ENCODE assay signal across 36 cellular contexts in the genomic region with DNA sequence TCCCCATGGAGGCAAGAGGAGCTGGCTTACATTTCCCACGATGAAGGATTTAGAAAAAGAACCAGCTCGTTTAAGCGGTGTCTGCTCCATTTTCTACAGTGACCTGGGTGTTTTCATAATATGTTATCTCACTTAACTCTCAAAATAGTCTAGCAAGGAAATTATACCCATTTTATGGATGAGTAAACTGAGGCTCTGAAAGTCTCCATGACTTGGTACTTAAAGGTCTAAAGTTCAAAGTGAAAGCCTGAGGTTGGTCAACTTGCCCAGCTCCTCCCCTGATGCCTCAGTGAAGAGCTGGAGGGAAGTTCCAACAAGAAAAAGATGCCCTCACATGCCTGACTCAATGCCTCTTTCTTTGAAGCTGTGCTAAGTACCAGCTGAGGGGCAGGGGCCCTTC.
"Had no signal": no experiment of that assay in that cellular context is flagged by ENCODE, and none has a peak within 500 bp of the region (broad histone marks: within the 10 kb centered on the region; RNA-seq: fewer than 3 reads in every experiment).

No MANE protein-coding gene starts in this region.

- H3K9me3 ChIP-seq: adrenal gland, ascending aorta, body of pancreas, breast epithelium had no signal

- H3K27me3 ChIP-seq: adrenal gland, ascending aorta, body of pancreas, brain microvascular endothelial cell, breast epithelium, cardiac muscle cell had no signal

- H3K9me3 Mint-ChIP-seq: activated naive CD4-positive, alpha-beta T cell treated with anti-CD3 and anti-CD28 coated beads for 36 hours; activated naive CD4-positive, alpha-beta T cell treated with anti-CD3 and anti-CD28 coated beads, Interleukin-2, amount 50 U/mL, for 24 hours; activated naive CD8-positive, alpha-beta T cell treated with anti-CD3 and anti-CD28 coated beads for 36 hours had no signal

- H3K4me3 ChIP-seq: adrenal gland, ascending aorta, body of pancreas, breast epithelium, cardiac muscle cell had no signal

- DNase-seq: activated effector memory CD4-positive, alpha-beta T cell treated with anti-CD3 and anti-CD28 coated beads, Interleukin-2, amount 50 U/mL, for 16 hours; activated effector memory CD4-positive, alpha-beta T cell treated with Interleukin-2 at 50 U/mL for 16 hours; activated gamma-delta T cell; activated gamma-delta T cell treated with Interleukin-2 at 50 U/mL for 16 hours; activated naive CD4-positive, alpha-beta T cell; activated naive CD4-positive, alpha-beta T cell treated with anti-CD3 and anti-CD28 coated beads for 36 hours; activated naive CD4-positive, alpha-beta T cell treated with anti-CD3 and anti-CD28 coated beads, Interleukin-2, amount 10 ng/mL, durations not matched to agents 7 days and 5 days; activated naive CD4-positive, alpha-beta T cell treated with anti-CD3 and anti-CD28 coated beads, Interleukin-2, amount 50 U/mL, for 16 hours; activated naive CD4-positive, alpha-beta T cell treated with Interleukin-2 at 50 U/mL for 16 hours; activated naive CD8-positive, alpha-beta T cell treated with anti-CD3 and anti-CD28 coated beads for 36 hours; activated naive CD8-positive, alpha-beta T cell treated with anti-CD3 and anti-CD28 coated beads, Interleukin-2, amount 10 ng/mL, durations not matched to agents 7 days and 5 days; activated naive CD8-positive, alpha-beta T cell treated with anti-CD3 and anti-CD28 coated beads, Interleukin-2, amount 50 U/mL, for 24 hours; activated T-cell treated with anti-CD3 and anti-CD28 coated beads, Interleukin-2, amount 50 U/mL, for 24 hours; activated T-cell treated with anti-CD3 and anti-CD28 coated beads, Interleukin-2, amount 50 U/mL, for 4 hours; activated T-cell treated with anti-CD3 and anti-CD28 coated beads, Interleukin-2, amount 50 U/mL, for 48 hours; activated T-cell treated with anti-CD3 and anti-CD28 coated beads, Interleukin-2, amount 50 U/mL, for 72 hours; adrenal gland; amniotic stem cell; aorta; body of pancreas; brain microvascular endothelial cell; central memory CD4-positive, alpha-beta T cell; cerebellar nuclear complex had no signal

- FAIRE-seq: astrocyte, bronchial epithelial cell had no signal

- H3K4me3 Mint-ChIP-seq: activated naive CD4-positive, alpha-beta T cell treated with anti-CD3 and anti-CD28 coated beads for 36 hours; activated naive CD4-positive, alpha-beta T cell treated with anti-CD3 and anti-CD28 coated beads, Interleukin-2, amount 10 ng/mL, durations not matched to agents 7 days and 5 days; activated naive CD4-positive, alpha-beta T cell treated with anti-CD3 and anti-CD28 coated beads, Interleukin-2, amount 50 U/mL, for 24 hours; activated naive CD8-positive, alpha-beta T cell; activated naive CD8-positive, alpha-beta T cell treated with anti-CD3 and anti-CD28 coated beads for 36 hours; activated naive CD8-positive, alpha-beta T cell treated with anti-CD3 and anti-CD28 coated beads, Interleukin-2, amount 10 ng/mL, durations not matched to agents 7 days and 5 days; activated naive CD8-positive, alpha-beta T cell treated with anti-CD3 and anti-CD28 coated beads, Interleukin-2, amount 50 U/mL, for 24 hours; activated T-cell treated with anti-CD3 and anti-CD28 coated beads, Interleukin-2, amount 50 U/mL, for 24 hours; activated T-cell treated with anti-CD3 and anti-CD28 coated beads, Interleukin-2, amount 50 U/mL, for 4 hours; activated T-cell treated with anti-CD3 and anti-CD28 coated beads, Interleukin-2, amount 50 U/mL, for 72 hours; activated T-helper 1 cell treated with anti-CD3 and anti-CD28 coated beads, Interleukin-12 subunit alpha, Interleukin-12 subunit beta, Interleukin-2, Interleukin-4 antibody, amounts not matched to agents 30 ng/mL and 10 ng/mL and 1 ng/mL, durations not matched to agents 14 hours and 24 hours and 36 hours; activated T-helper 17 cell treated with anti-CD3 and anti-CD28 coated beads, Interleukin-2, amount 50 U/mL, for 72 hours; brain; central memory CD8-positive, alpha-beta T cell had no signal

- H3K36me3 Mint-ChIP-seq: activated naive CD4-positive, alpha-beta T cell treated with anti-CD3 and anti-CD28 coated beads, Interleukin-2, amount 10 ng/mL, durations not matched to agents 7 days and 5 days; activated naive CD4-positive, alpha-beta T cell treated with anti-CD3 and anti-CD28 coated beads, Interleukin-2, amount 50 U/mL, for 24 hours; activated naive CD4-positive, alpha-beta T cell treated with anti-CD3 and anti-CD28 coated beads, Interleukin-2, amount 50 U/mL, for 72 hours; activated naive CD8-positive, alpha-beta T cell; activated naive CD8-positive, alpha-beta T cell treated with anti-CD3 and anti-CD28 coated beads for 36 hours; activated naive CD8-positive, alpha-beta T cell treated with anti-CD3 and anti-CD28 coated beads, Interleukin-2, amount 10 ng/mL, durations not matched to agents 7 days and 5 days; brain had no signal

- H3K36me3 ChIP-seq: adrenal gland, ascending aorta, brain microvascular endothelial cell, breast epithelium, cardiac muscle cell had no signal

- H3K27ac Mint-ChIP-seq: activated naive CD4-positive, alpha-beta T cell treated with anti-CD3 and anti-CD28 coated beads for 36 hours; activated naive CD4-positive, alpha-beta T cell treated with anti-CD3 and anti-CD28 coated beads, Interleukin-2, amount 10 ng/mL, durations not matched to agents 7 days and 5 days; activated naive CD4-positive, alpha-beta T cell treated with anti-CD3 and anti-CD28 coated beads, Interleukin-2, amount 50 U/mL, for 24 hours; activated naive CD4-positive, alpha-beta T cell treated with anti-CD3 and anti-CD28 coated beads, Interleukin-2, amount 50 U/mL, for 72 hours; activated naive CD8-positive, alpha-beta T cell; activated naive CD8-positive, alpha-beta T cell treated with anti-CD3 and anti-CD28 coated beads for 36 hours; activated naive CD8-positive, alpha-beta T cell treated with anti-CD3 and anti-CD28 coated beads, Interleukin-2, amount 10 ng/mL, durations not matched to agents 7 days and 5 days; activated naive CD8-positive, alpha-beta T cell treated with anti-CD3 and anti-CD28 coated beads, Interleukin-2, amount 50 U/mL, for 24 hours; activated T-cell treated with anti-CD3 and anti-CD28 coated beads, Interleukin-2, amount 50 U/mL, for 24 hours; activated T-cell treated with anti-CD3 and anti-CD28 coated beads, Interleukin-2, amount 50 U/mL, for 72 hours; activated T-helper 1 cell treated with anti-CD3 and anti-CD28 coated beads, Interleukin-12 subunit alpha, Interleukin-12 subunit beta, Interleukin-2, Interleukin-4 antibody, amounts not matched to agents 30 ng/mL and 10 ng/mL and 1 ng/mL, durations not matched to agents 14 hours and 24 hours and 36 hours; activated T-helper 17 cell treated with anti-CD3 and anti-CD28 coated beads, Interleukin-2, amount 50 U/mL, for 72 hours; activated T-helper 2 cell treated with anti-CD3 and anti-CD28 coated beads, Interferon-gamma antibody, Interleukin-2, Interleukin-4, amounts not matched to agents 10 μg/mL and 5 μg/mL and 100 μg/mL, durations not matched to agents 14 hours and 24 hours and 36 hours; brain had no signal

- H3K27me3 Mint-ChIP-seq: activated naive CD4-positive, alpha-beta T cell treated with anti-CD3 and anti-CD28 coated beads, Interleukin-2, amount 10 ng/mL, durations not matched to agents 7 days and 5 days; activated naive CD4-positive, alpha-beta T cell treated with anti-CD3 and anti-CD28 coated beads, Interleukin-2, amount 50 U/mL, for 24 hours; activated naive CD8-positive, alpha-beta T cell; activated naive CD8-positive, alpha-beta T cell treated with anti-CD3 and anti-CD28 coated beads for 36 hours; activated naive CD8-positive, alpha-beta T cell treated with anti-CD3 and anti-CD28 coated beads, Interleukin-2, amount 10 ng/mL, durations not matched to agents 7 days and 5 days; activated T-cell treated with anti-CD3 and anti-CD28 coated beads, Interleukin-2, amount 50 U/mL, for 24 hours; activated T-helper 17 cell treated with anti-CD3 and anti-CD28 coated beads, Interleukin-2, amount 50 U/mL, for 72 hours; central memory CD8-positive, alpha-beta T cell had no signal

- H3K4me1 ChIP-seq: adrenal gland, ascending aorta, body of pancreas, breast epithelium had no signal

- H3K27ac ChIP-seq: adrenal gland, ascending aorta, body of pancreas, brain microvascular endothelial cell, breast epithelium, cardiac muscle cell had no signal

- H3K4me1 Mint-ChIP-seq: activated naive CD4-positive, alpha-beta T cell treated with anti-CD3 and anti-CD28 coated beads, Interleukin-2, amount 10 ng/mL, durations not matched to agents 7 days and 5 days; activated naive CD4-positive, alpha-beta T cell treated with anti-CD3 and anti-CD28 coated beads, Interleukin-2, amount 50 U/mL, for 24 hours; activated naive CD8-positive, alpha-beta T cell treated with anti-CD3 and anti-CD28 coated beads for 36 hours; activated naive CD8-positive, alpha-beta T cell treated with anti-CD3 and anti-CD28 coated beads, Interleukin-2, amount 10 ng/mL, durations not matched to agents 7 days and 5 days; activated naive CD8-positive, alpha-beta T cell treated with anti-CD3 and anti-CD28 coated beads, Interleukin-2, amount 50 U/mL, for 24 hours; activated T-helper 17 cell treated with anti-CD3 and anti-CD28 coated beads, Interleukin-2, amount 50 U/mL, for 72 hours; central memory CD8-positive, alpha-beta T cell had no signal

- ATAC-seq: activated naive CD4-positive, alpha-beta T cell treated with anti-CD3 and anti-CD28 coated beads, Interleukin-2, amount 50 U/mL, for 72 hours; activated naive CD8-positive, alpha-beta T cell treated with anti-CD3 and anti-CD28 coated beads, Interleukin-2, amount 50 U/mL, for 24 hours; activated T-cell treated with anti-CD3 and anti-CD28 coated beads, Interleukin-2, amount 50 U/mL, for 4 hours; activated T-cell treated with anti-CD3 and anti-CD28 coated beads, Interleukin-2, amount 50 U/mL, for 72 hours; activated T-helper 17 cell treated with anti-CD3 and anti-CD28 coated beads, Interleukin-2, amount 50 U/mL, for 72 hours; body of pancreas had no signal
